ENCODE assay signal across 13 cellular contexts in the genomic region with DNA sequence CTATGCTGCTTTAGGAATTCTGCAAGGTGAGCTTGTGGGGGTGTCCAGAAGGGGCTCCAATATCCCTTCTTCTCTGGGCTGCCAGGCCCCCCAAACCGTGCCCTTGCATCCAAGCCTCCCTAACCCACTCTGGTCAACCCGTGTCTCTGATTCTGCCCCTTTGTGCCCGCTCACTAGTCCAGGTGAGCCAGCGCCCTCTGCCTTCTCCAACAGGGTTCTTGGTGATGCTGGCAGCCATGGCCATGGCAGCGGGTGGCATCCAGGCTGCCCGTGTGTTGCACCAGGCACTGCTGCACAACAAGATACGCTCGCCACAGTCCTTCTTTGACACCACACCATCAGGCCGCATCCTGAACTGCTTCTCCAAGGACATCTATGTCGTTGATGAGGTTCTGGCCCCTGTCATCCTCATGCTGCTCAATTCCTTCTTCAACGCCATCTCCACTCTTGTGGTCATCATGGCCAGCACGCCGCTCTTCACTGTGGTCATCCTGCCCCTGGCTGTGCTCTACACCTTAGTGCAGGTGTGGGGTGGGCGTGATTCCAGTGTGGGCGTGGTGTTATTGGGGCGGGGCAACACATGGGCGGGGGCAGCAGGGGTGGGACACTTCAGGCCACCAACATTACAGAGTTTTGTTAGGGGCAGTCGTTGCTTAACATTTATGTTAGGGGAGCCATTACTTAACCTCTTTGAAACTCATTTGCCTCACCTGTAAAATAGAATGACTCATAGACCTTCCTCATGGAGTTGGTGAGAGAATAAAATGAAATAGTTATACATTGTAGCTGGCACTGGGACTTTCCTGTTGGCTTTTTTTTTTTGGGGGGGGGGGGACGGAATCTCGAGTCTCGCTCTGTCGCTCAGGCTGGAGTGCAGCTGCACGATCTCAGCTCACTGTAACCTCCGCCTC. TPM values are rescaled to one million over a fixed set of nuclear protein-coding genes. Genes with fewer than 3 reads are reported as not detected.
"Had no signal": no experiment of that assay in that cellular context is flagged by ENCODE, and none has a peak within 500 bp of the region (broad histone marks: within the 10 kb centered on the region; RNA-seq: fewer than 3 reads in every experiment).

No MANE protein-coding gene starts in this region.

- H3K27me3 ChIP-seq: esophagus muscularis mucosa, left lung, neural progenitor cell, right atrium auricular region had no signal

- ATAC-seq: left lung, SK-N-SH treated with all-trans-retinoic acid at 6 μM for 48 hours had no signal

- H3K4me1 ChIP-seq: neural progenitor cell had no signal

- FAIRE-seq: endometrium had no signal

- H3K9me3 ChIP-seq: esophagus muscularis mucosa, left lung, right atrium auricular region had no signal

- H3K4me3 ChIP-seq: esophagus muscularis mucosa, left lung, neural progenitor cell, right atrium auricular region, smooth muscle cell had no signal

- DNase-seq: activated CD4-positive, alpha-beta T cell treated with anti-CD3 and anti-CD28 coated beads, Interleukin-2, amount 10 ng/mL, durations not matched to agents 7 days and 5 days; activated CD4-positive, CD25-positive, alpha-beta regulatory T cell; activated CD8-positive, alpha-beta memory T cell treated with anti-CD3 and anti-CD28 coated beads for 24 hours; activated naive CD4-positive, alpha-beta T cell treated with anti-CD3 and anti-CD28 coated beads for 36 hours; glutamatergic neuron; left lung; mesendoderm had no signal

- H3K36me3 ChIP-seq: esophagus muscularis mucosa, left lung, neural progenitor cell, right atrium auricular region had no signal

- H3K4me2 ChIP-seq: neural progenitor cell, smooth muscle cell had no signal

- H3K27ac ChIP-seq: esophagus muscularis mucosa, left lung, neural progenitor cell, right atrium auricular region had no signal

- H3K9ac ChIP-seq: neural progenitor cell had no signal

RNA-seq across cellular contexts. Expression of gene ABCC3, which starts 41.6 kb away (rescaled TPM):
- total RNA-seq: activated CD4-positive, alpha-beta T cell treated with anti-CD3 and anti-CD28 coated beads, Interleukin-2, amount 10 ng/mL, durations not matched to agents 7 days and 5 days; activated naive CD4-positive, alpha-beta T cell treated with anti-CD3 and anti-CD28 coated beads for 36 hours had no signal
